In the genomic region with DNA sequence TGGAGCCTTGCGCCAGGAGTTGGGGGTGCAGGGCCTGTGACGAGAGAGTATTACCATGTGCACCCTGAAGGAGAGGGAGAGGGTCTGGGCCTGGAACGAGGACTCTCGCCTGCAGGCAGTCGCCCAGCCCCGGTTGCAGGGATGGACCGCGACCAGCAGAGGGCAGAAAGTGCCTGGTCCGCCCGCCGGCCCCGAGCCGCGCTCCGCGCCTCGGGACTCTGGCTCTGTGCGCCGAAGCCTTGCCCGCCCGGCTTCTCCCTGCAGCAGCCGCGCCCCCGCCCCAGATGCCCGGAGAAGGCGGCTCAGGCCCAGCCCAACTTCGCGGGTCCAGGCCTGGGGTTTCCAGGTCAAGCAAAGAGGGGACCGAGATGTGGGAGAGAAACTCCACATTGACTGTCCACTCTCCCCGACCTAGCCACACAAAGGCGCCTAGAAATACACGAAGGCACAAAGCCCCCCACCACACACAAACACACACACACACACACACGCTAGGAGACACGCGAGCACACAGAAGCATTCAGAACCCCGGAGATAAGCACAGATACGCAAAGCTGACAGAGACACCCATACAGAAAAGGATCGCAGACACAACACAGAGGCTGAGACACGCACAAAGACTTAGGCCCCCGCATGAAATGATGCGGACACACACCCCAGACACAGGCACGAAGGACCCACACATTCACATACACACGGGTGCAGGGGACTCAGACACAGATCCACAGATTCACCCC, we compare ENCODE assay signal across 8 cellular contexts. TPM values are rescaled to one million over a fixed set of nuclear protein-coding genes. Genes with fewer than 3 reads are reported as not detected.
DNase-seq lines count a peak whose midpoint lies in the region; ATAC-seq and TF ChIP-seq lines count a peak whose summit lies in the region.

No MANE protein-coding gene starts in this region.

- H3K4me1 ChIP-seq in HUES6 (ENCODE audit: control insufficient read depth, insufficient read depth, low read length) (peaks cover 42% of the 10 kb centered on the region), osteoblast (ENCODE audit: insufficient read depth, low read length) (no peaks in the 10 kb centered on the region), suprapubic skin (peaks cover 46% of the 10 kb centered on the region)

- no peak for TF ChIP-seq EP300 in suprapubic skin (IDR thresholded peaks at IDR 0.05)

- TF ChIP-seq CTCF in Calu3 (IDR thresholded peaks at IDR 0.05; ENCODE audit: unreplicated experiment) = peak; percentile 73
- TF ChIP-seq CTCF in foreskin fibroblast (IDR thresholded peaks at IDR 0.05; ENCODE audit: low read depth, low read length) = peak; percentile 76
- peak; percentile 62 for TF ChIP-seq CTCF in osteoblast (IDR thresholded peaks at IDR 0.05; ENCODE audit: extremely low read depth, low read depth, low read length)
- peak; percentile 43 to 93 for TF ChIP-seq CTCF in suprapubic skin (IDR thresholded peaks at IDR 0.05)

- peaks cover 52% of the 10 kb centered on the region for H3K27me3 Mint-ChIP-seq in Calu3 (ENCODE audit: unreplicated experiment)

- H3K9me3 ChIP-seq in HUES6 (ENCODE audit: control insufficient read depth, insufficient read depth, low read depth, low read length) = no peaks in the 10 kb centered on the region
- H3K9me3 ChIP-seq in osteoblast (ENCODE audit: low read depth, low read length) = no peaks in the 10 kb centered on the region
- no peaks in the 10 kb centered on the region for H3K9me3 ChIP-seq in suprapubic skin

- no peak overlapping the region for H3K4me3 Mint-ChIP-seq in Calu3 (ENCODE audit: low read depth, unreplicated experiment)

- CTCF ChIA-PET in Calu3 (lab: Charles Lee) = interaction anchor here (0.7 to 1.2 kb wide), 2 partner anchors 79 kb away, joined by 3 read pairs; no protein-coding TSS in a partner anchor

- H3K4me2 ChIP-seq in osteoblast (ENCODE audit: insufficient read depth, low read length) = no peak overlapping the region

- no peak for ATAC-seq in GM21381 (IDR thresholded peaks at IDR 0.05; ENCODE audit: unreplicated experiment)

- H4K20me1 ChIP-seq in osteoblast (ENCODE audit: insufficient read depth, low read length) = peaks cover 4% of the 10 kb centered on the region

- peaks cover 8% of the 10 kb centered on the region for H3K4me1 Mint-ChIP-seq in Calu3 (ENCODE audit: low read depth, unreplicated experiment)

- H3K27ac ChIP-seq in HUES6 (ENCODE audit: low read depth, low read length) (no peak overlapping the region), osteoblast (ENCODE audit: low read depth, low read length) (no peak overlapping the region), suprapubic skin (no peak overlapping the region)

- under 1% methylated on average over 29 of the region's 43 CpGs for WGBS in suprapubic skin

- no peak overlapping the region for H2AFZ ChIP-seq in osteoblast (ENCODE audit: low read length)

- peaks cover 12% of the 10 kb centered on the region for H3K36me3 Mint-ChIP-seq in Calu3 (ENCODE audit: insufficient read depth, unreplicated experiment)

- peak overlapping the region; percentile 48 for H3K4me3 ChIP-seq in HUES6 (ENCODE audit: low read depth, low read length)
- H3K4me3 ChIP-seq in foreskin fibroblast (ENCODE audit: low read depth in 1 of 2, low read length in 2 of 2) = no peak overlapping the region
- H3K4me3 ChIP-seq in osteoblast (ENCODE audit: insufficient read depth, low read length) = no peak overlapping the region
- peak overlapping the region; percentile 57 for H3K4me3 ChIP-seq in suprapubic skin

- H3K36me3 ChIP-seq in HUES6 (ENCODE audit: control insufficient read depth, insufficient read depth, low read length) (no peaks in the 10 kb centered on the region), osteoblast (ENCODE audit: insufficient read depth, low read length) (no peaks in the 10 kb centered on the region), suprapubic skin (no peaks in the 10 kb centered on the region)

- no peaks in the 10 kb centered on the region for H3K79me2 ChIP-seq in osteoblast (ENCODE audit: insufficient read depth, low read length)

- intact Hi-C loops in Calu3 (cut with micrococcal nuclease; ENCODE audit: unreplicated experiment) = loop anchor here (2.0 to 5.0 kb wide), 2 partner anchors 76 to 169 kb away; no protein-coding TSS in a partner anchor

- peaks cover 96% of the 10 kb centered on the region for H3K27me3 ChIP-seq in HUES6 (ENCODE audit: control insufficient read depth, insufficient read depth, low read length)
- peaks cover 84% of the 10 kb centered on the region for H3K27me3 ChIP-seq in osteoblast (ENCODE audit: insufficient read depth, low read length)
- H3K27me3 ChIP-seq in suprapubic skin = peaks cover 78% of the 10 kb centered on the region

- TF ChIP-seq POLR2A in suprapubic skin (IDR thresholded peaks at IDR 0.05) = no peak

- peak overlapping the region; percentile 3 for H3K9ac ChIP-seq in HUES6 (ENCODE audit: low read length)

- DNase-seq in Calu3 = peak; percentile 81
- peak; percentile 84 for DNase-seq in RPMI8226
- DNase-seq in activated effector memory CD4-positive, alpha-beta T cell treated with anti-CD3 and anti-CD28 coated beads, Interleukin-2, amount 50 U/mL, for 16 hours = peak; percentile 88
- DNase-seq in foreskin fibroblast = peak; percentile 49 to 85
- DNase-seq in osteoblast (ENCODE audit: insufficient read length, low spot score, missing footprints) = peak; percentile 100
- DNase-seq in suprapubic skin (ENCODE audit: low spot score in 2 of 2) = no peak

- no peak overlapping the region for H3K27ac Mint-ChIP-seq in Calu3 (ENCODE audit: unreplicated experiment)

- no peaks in the 10 kb centered on the region for H3K9me3 Mint-ChIP-seq in Calu3 (ENCODE audit: low read depth, unreplicated experiment)

- BruUV-seq in Calu3 (replicated peaks; lab: Mats Ljungman, UMichigan) = no TSS peak

RNA-seq across cellular contexts. Expression of a gene that starts 2.0 kb away (rescaled TPM):
- total RNA-seq in Calu3 (2022) (not detected in 2 replicates), osteoblast (under 0.01 TPM in 2 replicates), suprapubic skin (1 to 10 TPM; 2.4 to 7.8 (median 5.7) TPM)

Comparison
In these comparisons a context has a peak if more than half of its experiments do, and no peak if none do; other contexts are left out.
1. DNase-seq: peak in Calu3 (single experiment), RPMI8226 (single experiment), activated effector memory CD4-positive, alpha-beta T cell treated with anti-CD3 and anti-CD28 coated beads, Interleukin-2, amount 50 U/mL, for 16 hours (single experiment), foreskin fibroblast (2 of 2) and osteoblast (single experiment); none in suprapubic skin (0 of 2).
2. H3K4me3 ChIP-seq: peak in HUES6 (single experiment) and suprapubic skin (single experiment); none in foreskin fibroblast (0 of 2) and osteoblast (single experiment).
3. Peak in every context shown above with its lines, with median percentiles within 50 percentile points of each other: CTCF ChIP-seq.